8 cellular contexts compared by ENCODE assay signal in genomic region chr5:129094924-129095797, GRCh38. TPM values are rescaled to one million over a fixed set of nuclear protein-coding genes. Genes with fewer than 3 reads are reported as not detected.
A peak's percentile ranks its signal among the peaks of the same experiment; 100 is the strongest.
DNase-seq lines count a peak whose midpoint lies in the region; ATAC-seq and TF ChIP-seq lines count a peak whose summit lies in the region.

No MANE protein-coding gene starts in this region.

- DNase-seq in GM03348 (ENCODE audit: low spot score): peak; percentile 51
- DNase-seq in HuH-7.5 (ENCODE audit: low spot score): peak; percentile 48
- peak; percentile 28 for DNase-seq in T-helper 22 cell (ENCODE audit: low read depth)
- DNase-seq in breast epithelium (ENCODE audit: low spot score in 2 of 2): peak; percentile 25 to 58
- DNase-seq in islet precursor cell: peak; percentile 79
- DNase-seq in stimulated activated CD4-positive, alpha-beta T cell treated with anti-CD3 and anti-CD28 coated beads, Interleukin-12 subunit alpha, Interleukin-12 subunit beta, amount 100 ng/mL, for 48 hours (ENCODE audit: low read depth in 2 of 3, low spot score in 1 of 3): peak; percentile 17 to 34 (median 18)
- DNase-seq in NCI-H2171 (lab: John Stamatoyannopoulos, UW): no peak

- H3K27ac ChIP-seq in breast epithelium: peak overlapping the region; percentile 78 to 90

- no peaks in the 10 kb centered on the region for H3K36me3 ChIP-seq in breast epithelium

- TF ChIP-seq CTCF in breast epithelium (IDR thresholded peaks at IDR 0.05): no peak

- H3K4me1 ChIP-seq in breast epithelium: no peaks in the 10 kb centered on the region

- no peaks in the 10 kb centered on the region for H3K27me3 ChIP-seq in breast epithelium

- H3K4me3 ChIP-seq in breast epithelium: peak overlapping the region; percentile 74 to 98 (median 86)

- intact Hi-C loops in breast epithelium (cut with DNase I; ENCODE audit: low total_unique reads): no loop called here

- ATAC-seq in GM21576 (IDR thresholded peaks at IDR 0.05; ENCODE audit: unreplicated experiment): peak; percentile 40

- H3K9me3 ChIP-seq in breast epithelium: no peaks in the 10 kb centered on the region

- no peak for TF ChIP-seq POLR2A in breast epithelium (IDR thresholded peaks at IDR 0.05)

RNA-seq across cellular contexts. Expression of gene ISOC1, which starts 0.6 kb away (rescaled TPM):
- total RNA-seq in breast epithelium: 10 to 100 TPM; 20.6 to 41.6 (median 23.9) TPM
